In genomic region chr10:47299989-47300931, GRCh38 we compare ENCODE assay signal across 8 cellular contexts. TPM values are rescaled to one million over a fixed set of nuclear protein-coding genes. Genes with fewer than 3 reads are reported as not detected.
DNase-seq lines count a peak whose midpoint lies in the region; ATAC-seq, FAIRE-seq and TF ChIP-seq lines count a peak whose summit lies in the region.

A gene with protein sequence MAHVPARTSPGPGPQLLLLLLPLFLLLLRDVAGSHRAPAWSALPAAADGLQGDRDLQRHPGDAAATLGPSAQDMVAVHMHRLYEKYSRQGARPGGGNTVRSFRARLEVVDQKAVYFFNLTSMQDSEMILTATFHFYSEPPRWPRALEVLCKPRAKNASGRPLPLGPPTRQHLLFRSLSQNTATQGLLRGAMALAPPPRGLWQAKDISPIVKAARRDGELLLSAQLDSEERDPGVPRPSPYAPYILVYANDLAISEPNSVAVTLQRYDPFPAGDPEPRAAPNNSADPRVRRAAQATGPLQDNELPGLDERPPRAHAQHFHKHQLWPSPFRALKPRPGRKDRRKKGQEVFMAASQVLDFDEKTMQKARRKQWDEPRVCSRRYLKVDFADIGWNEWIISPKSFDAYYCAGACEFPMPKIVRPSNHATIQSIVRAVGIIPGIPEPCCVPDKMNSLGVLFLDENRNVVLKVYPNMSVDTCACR (plus strand): TSS chr10:47300197. CDS start chr10:47300652, 455 bp downstream.

- no peak within 1 kb of the TSS for H3K14ac ChIP-seq in H1 (ENCODE audit: insufficient read length)

- intact Hi-C loops in natural killer cell (cut with micrococcal nuclease) (no loop called here), aorta (cut with DNase I) (loop anchor here in 1 of 2 donors (10.0 kb wide), 1 partner anchor 135 kb away; no protein-coding TSS in a partner anchor)

- ATAC-seq in natural killer cell: no peak
- ATAC-seq in natural killer cell treated with Interleukin-12 subunit alpha and Interleukin-12 subunit beta and Interleukin-15 and Interleukin-18, amount 100 ng/mL, for 72 hours: no peak
- ATAC-seq in aorta (ENCODE audit: low FRiP score): peak; percentile 39
- ATAC-seq in HG02938 (IDR thresholded peaks at IDR 0.05; ENCODE audit: unreplicated experiment): no peak

- no peaks in the 10 kb centered on the region for H3K36me3 Mint-ChIP-seq in natural killer cell
- H3K36me3 Mint-ChIP-seq in natural killer cell treated with Interleukin-12 subunit alpha and Interleukin-12 subunit beta and Interleukin-15 and Interleukin-18, amount 100 ng/mL, for 72 hours: no peaks in the 10 kb centered on the region
- H3K36me3 Mint-ChIP-seq in neural crest cell (ENCODE audit: low read depth): no peaks in the 10 kb centered on the region

- in situ Hi-C loops in ACHN (cut with HindIII; ENCODE audit: low pct_ligation_motif_present, low pct_unique_long_range_greater_than_20kb, low sequenced_read_pairs): no loop called here

- H4K8ac ChIP-seq in H1 (ENCODE audit: extremely low read depth, insufficient read depth, low read length): no peak within 1 kb of the TSS

- H3K4me3 Mint-ChIP-seq in natural killer cell (peak within 1 kb of the TSS; percentile 45), neural crest cell (peak within 1 kb of the TSS; percentile 91)
- H3K4me3 Mint-ChIP-seq in natural killer cell treated with Interleukin-12 subunit alpha and Interleukin-12 subunit beta and Interleukin-15 and Interleukin-18, amount 100 ng/mL, for 72 hours: no peak within 1 kb of the TSS

- no peak within 1 kb of the TSS for H3K23ac ChIP-seq in H1 (ENCODE audit: insufficient read length)

- H3K9ac ChIP-seq in H1 (replicated peaks in 1 of 4; ENCODE audit: extremely low read depth in 1 of 4, low read depth in 3 of 4, low read length in 3 of 4): no peak within 1 kb of the TSS

- H3K23me2 ChIP-seq in H1 (ENCODE audit: low read depth, low read length): peaks cover 11% of the 10 kb centered on the region; the same call in 1 of the 2 replicates

- no peak for TF ChIP-seq POLR2A in H1 (IDR thresholded peaks at IDR 0.05; ENCODE audit: control extremely low read depth in 1 of 2, low read depth in 2 of 2, low read length in 2 of 2)

- H3K9me3 Mint-ChIP-seq in natural killer cell (no peaks in the 10 kb centered on the region), neural crest cell (no peaks in the 10 kb centered on the region)
- H3K9me3 Mint-ChIP-seq in natural killer cell treated with Interleukin-12 subunit alpha and Interleukin-12 subunit beta and Interleukin-15 and Interleukin-18, amount 100 ng/mL, for 72 hours: no peaks in the 10 kb centered on the region

- H3K9me3 ChIP-seq in H1 (ENCODE audit: insufficient read depth in 2 of 2, low read depth in 1 of 2, low read length in 1 of 2) (no peaks in the 10 kb centered on the region), aorta (ENCODE audit: control insufficient read depth, low read length) (no peaks in the 10 kb centered on the region)

- H2BK120ac ChIP-seq in H1 (replicated peaks; ENCODE audit: low read depth, low read length): no peak within 1 kb of the TSS

- H2BK12ac ChIP-seq in H1 (ENCODE audit: low read depth, low read length): no peak within 1 kb of the TSS

- peak within 1 kb of the TSS; percentile 45 to 64 (median 49) for H3K4me3 ChIP-seq in H1 (ENCODE audit: extremely low read depth in 1 of 4, insufficient read depth in 2 of 4, low read depth in 3 of 4, low read length in 4 of 4)
- H3K4me3 ChIP-seq in aorta (ENCODE audit: low read length in 2 of 2): peak within 1 kb of the TSS; percentile 1 to 47

- TF ChIP-seq RAD21 in H1 (IDR thresholded peaks at IDR 0.05 in 1 of 2, conservative IDR thresholded peaks at IDR 0.05 in 1 of 2; ENCODE audit: low read depth in 2 of 2, low read length in 2 of 2): 0 out of 4 replicates have a peak, but pooled peaks of 1 of the 2 experiments have one; percentile 5

- H2AFZ ChIP-seq in H1 (ENCODE audit: low read length): peak within 1 kb of the TSS; percentile 26; the same call in 1 of the 2 replicates

- TF ChIP-seq EP300 in H1 (IDR thresholded peaks at IDR 0.05; ENCODE audit: borderline replicate concordance in 1 of 2, low read depth in 2 of 2, low read length in 2 of 2): no peak

- H3K4ac ChIP-seq in H1 (replicated peaks; ENCODE audit: insufficient read length, low read depth, low read length): no peak within 1 kb of the TSS

- H3K36me3 ChIP-seq in H1 (ENCODE audit: control insufficient read depth in 2 of 4, insufficient read depth in 4 of 4, low read length in 3 of 4): no peaks in the 10 kb centered on the region
- no peaks in the 10 kb centered on the region for H3K36me3 ChIP-seq in aorta (ENCODE audit: control insufficient read depth in 1 of 2, insufficient read depth in 2 of 2, low read length in 1 of 2)

- no peaks in the 10 kb centered on the region for H3K79me2 ChIP-seq in H1 (ENCODE audit: control insufficient read depth in 1 of 2, insufficient read depth in 2 of 2, low read length in 2 of 2)

- H2BK5ac ChIP-seq in H1 (ENCODE audit: low read depth, low read length): no peak within 1 kb of the TSS

- H2AK5ac ChIP-seq in H1 (ENCODE audit: low read depth, low read length): no peak within 1 kb of the TSS

- no peak within 1 kb of the TSS for H3K18ac ChIP-seq in H1 (ENCODE audit: extremely low read depth, low read length)

- peak within 1 kb of the TSS; percentile 69 to 80 for H3K4me2 ChIP-seq in H1 (ENCODE audit: insufficient read depth in 1 of 2, low read depth in 2 of 2, low read length in 2 of 2)

- H3K79me1 ChIP-seq in H1 (ENCODE audit: low read depth, low read length): no peaks in the 10 kb centered on the region

- no peak within 1 kb of the TSS for H4K91ac ChIP-seq in H1 (replicated peaks; ENCODE audit: insufficient read length, low read length)

- no peaks in the 10 kb centered on the region for H4K20me1 ChIP-seq in H1 (replicated peaks in 1 of 2; ENCODE audit: control insufficient read depth in 1 of 2, insufficient read depth in 2 of 2, low read length in 2 of 2)

- H3K56ac ChIP-seq in H1 (replicated peaks; ENCODE audit: insufficient read length, low read depth, low read length): no peak within 1 kb of the TSS

- DNase-seq in natural killer cell: no peak
- no peak for DNase-seq in natural killer cell treated with Interleukin-12 subunit alpha and Interleukin-12 subunit beta and Interleukin-15 and Interleukin-18, amount 100 ng/mL, for 72 hours (ENCODE audit: low spot score)
- DNase-seq in H1 (ENCODE audit: low read depth in 1 of 2, low spot score in 2 of 2): peak in 1 of 2 experiments; percentile 63
- DNase-seq in neural crest cell (ENCODE audit: low read depth, low spot score): peak; percentile 22
- no peak for DNase-seq in aorta
- DNase-seq in GM20000 (ENCODE audit: low spot score): no peak
- no peak for DNase-seq in ACHN

- H3K4me1 Mint-ChIP-seq in natural killer cell: no peaks in the 10 kb centered on the region
- H3K4me1 Mint-ChIP-seq in natural killer cell treated with Interleukin-12 subunit alpha and Interleukin-12 subunit beta and Interleukin-15 and Interleukin-18, amount 100 ng/mL, for 72 hours (ENCODE audit: low read depth in 2 of 2): peaks cover 0 to 4% of the 10 kb centered on the region in 2 donors
- peaks cover 59% of the 10 kb centered on the region for H3K4me1 Mint-ChIP-seq in neural crest cell

- WGBS in H1 (ENCODE audit: extremely low coverage in 1 of 2, insufficient coverage in 1 of 2, insufficient read length in 1 of 2, insufficient replicate concordance in 2 of 2, low coverage in 1 of 2, low lambda C conversion rate in 2 of 2, missing lambda C conversion rate in 1 of 2), 2 experiments: 4% methylated on average over 61 of the region's 115 CpGs; no CpG with 5 or more reads in 1 of the 2 experiments
- 1% methylated on average over 89 to 115 of the region's 115 CpGs for WGBS in aorta, 2 donors

- CTCF ChIA-PET in H1 (lab: Charles Lee; ENCODE audit: partially characterized antibody): interaction anchor here (0.7 to 4.3 kb wide), 11 partner anchors 7 to 270 kb away, joined by 3 to 24 read pairs (median 5); no protein-coding TSS in a partner anchor

- H3K27me3 ChIP-seq in H1 (replicated peaks in 1 of 4; ENCODE audit: control insufficient read depth in 3 of 4, extremely low read depth in 1 of 4, insufficient read depth in 3 of 4, low read length in 3 of 4): peaks cover 4 to 42% (median 34%) of the 10 kb centered on the region in 4 experiments
- H3K27me3 ChIP-seq in aorta (ENCODE audit: control insufficient read depth in 1 of 2, insufficient read depth in 2 of 2, low read length in 1 of 2): no peaks in the 10 kb centered on the region

- no peak within 1 kb of the TSS for H2BK15ac ChIP-seq in H1 (ENCODE audit: low read length)

- H3K4me1 ChIP-seq in H1 (replicated peaks in 1 of 4; ENCODE audit: control insufficient read depth in 3 of 4, insufficient read depth in 4 of 4, low read length in 3 of 4) (peaks cover 0 to 4% (median 2%) of the 10 kb centered on the region in 4 experiments; a peak in 1 of 7 replicates), aorta (ENCODE audit: control insufficient read depth in 1 of 2, insufficient read depth in 2 of 2, low read length in 2 of 2) (no peaks in the 10 kb centered on the region)

- H4K5ac ChIP-seq in H1 (ENCODE audit: insufficient read length, low read depth, low read length): no peak within 1 kb of the TSS

- no peak within 1 kb of the TSS for H3K27ac ChIP-seq in H1 (ENCODE audit: low read depth, low read length)
- H3K27ac ChIP-seq in aorta (ENCODE audit: low read depth in 1 of 2, low read length in 2 of 2): no peak within 1 kb of the TSS

- no peak within 1 kb of the TSS for H2BK20ac ChIP-seq in H1 (ENCODE audit: low read length)

- H3K27me3 Mint-ChIP-seq in natural killer cell (ENCODE audit: low read depth in 2 of 2): peaks cover 18 to 35% of the 10 kb centered on the region in 2 donors
- peaks cover 23 to 34% of the 10 kb centered on the region in 2 donors for H3K27me3 Mint-ChIP-seq in natural killer cell treated with Interleukin-12 subunit alpha and Interleukin-12 subunit beta and Interleukin-15 and Interleukin-18, amount 100 ng/mL, for 72 hours
- H3K27me3 Mint-ChIP-seq in neural crest cell (ENCODE audit: low read depth): peaks cover 48% of the 10 kb centered on the region

- TF ChIP-seq CTCF in natural killer cell (IDR thresholded peaks at IDR 0.05) (no peak), H1 (IDR thresholded peaks at IDR 0.05; ENCODE audit: control extremely low read depth in 1 of 3, insufficient read depth in 1 of 3, low read depth in 1 of 3, low read length in 3 of 3) (peak; percentile 17 to 35 (median 21); a peak in 3 of 4 replicates), neural crest cell (conservative IDR thresholded peaks at IDR 0.05) (peak; percentile 46), GM20000 (IDR thresholded peaks at IDR 0.05; ENCODE audit: extremely low read depth, missing control alignments) (no peak)

- FAIRE-seq in H1 (lab: Jason Lieb, UNC): no peak

- H3K27ac Mint-ChIP-seq in natural killer cell (no peak within 1 kb of the TSS), neural crest cell (ENCODE audit: unreplicated experiment) (no peak within 1 kb of the TSS)
- H3K27ac Mint-ChIP-seq in natural killer cell treated with Interleukin-12 subunit alpha and Interleukin-12 subunit beta and Interleukin-15 and Interleukin-18, amount 100 ng/mL, for 72 hours: no peak within 1 kb of the TSS

- POLR2A ChIA-PET in H1 (lab: Charles Lee; ENCODE audit: partially characterized antibody): interaction anchor here (0.8 kb wide), 1 partner anchor 10 kb away, joined by 3 read pairs; no protein-coding TSS in a partner anchor

RNA-seq across cellular contexts. Expression of the gene that starts here (rescaled TPM):
- total RNA-seq in natural killer cell (not detected), neural crest cell (2.9 and 3.2 TPM in 2 replicates), aorta (10 to 100 TPM in 1 of 2 donors, 1 to 10 TPM in 1; 3.8 to 27.5 TPM)
- not detected for total RNA-seq in natural killer cell treated with Interleukin-12 subunit alpha and Interleukin-12 subunit beta and Interleukin-15 and Interleukin-18, amount 100 ng/mL, for 72 hours
- 0.19 and 0.25 TPM in 2 replicates for total RNA-seq in H1 (2021; fragmentation: NEBNext Ultra II Directional; extraction: Animal tissue kit (Norgen Biotek cat#: 25700))
- polyA plus RNA-seq in H1 (2011; rRNA removed) (0.27 and 0.32 TPM in 2 replicates), aorta (under 1 TPM in 1 of 2 donors, not detected in 1; 0.10 TPM)
- 0.08 TPM for polyA plus RNA-seq in H1 (2011; cell fraction: cytosol; rRNA removed)
- 0.21 TPM for polyA plus RNA-seq in H1 (2011; cell fraction: nucleus; rRNA removed)
- polyA plus RNA-seq in H1 (2012, experiment 1 of 2): 0.14 to 0.24 TPM (median 0.20 TPM) in 4 replicates
- polyA plus RNA-seq in H1 (2012, experiment 2 of 2): 0.26 TPM
- 0.28 TPM for polyA plus RNA-seq in H1 (2013, experiment 1 of 2)
- polyA plus RNA-seq in H1 (2013, experiment 2 of 2): 0.24 TPM
- polyA minus RNA-seq in H1 (2011; rRNA and poly(A)+ RNA removed): 0.10 TPM in 1 of 2 replicates, not detected in the other
- polyA minus RNA-seq in H1 (2011; cell fraction: cytosol; rRNA and poly(A)+ RNA removed): not detected
- not detected for polyA minus RNA-seq in H1 (2011; cell fraction: nucleus; rRNA and poly(A)+ RNA removed)

Comparison
In these comparisons a context has a peak if more than half of its experiments do, and no peak if none do; other contexts are left out.
1. CTCF ChIP-seq: peak in H1 (3 of 3) and neural crest cell (single experiment); none in natural killer cell (single experiment) and GM20000 (single experiment).